13 cellular contexts compared by ENCODE assay signal in the genomic region with DNA sequence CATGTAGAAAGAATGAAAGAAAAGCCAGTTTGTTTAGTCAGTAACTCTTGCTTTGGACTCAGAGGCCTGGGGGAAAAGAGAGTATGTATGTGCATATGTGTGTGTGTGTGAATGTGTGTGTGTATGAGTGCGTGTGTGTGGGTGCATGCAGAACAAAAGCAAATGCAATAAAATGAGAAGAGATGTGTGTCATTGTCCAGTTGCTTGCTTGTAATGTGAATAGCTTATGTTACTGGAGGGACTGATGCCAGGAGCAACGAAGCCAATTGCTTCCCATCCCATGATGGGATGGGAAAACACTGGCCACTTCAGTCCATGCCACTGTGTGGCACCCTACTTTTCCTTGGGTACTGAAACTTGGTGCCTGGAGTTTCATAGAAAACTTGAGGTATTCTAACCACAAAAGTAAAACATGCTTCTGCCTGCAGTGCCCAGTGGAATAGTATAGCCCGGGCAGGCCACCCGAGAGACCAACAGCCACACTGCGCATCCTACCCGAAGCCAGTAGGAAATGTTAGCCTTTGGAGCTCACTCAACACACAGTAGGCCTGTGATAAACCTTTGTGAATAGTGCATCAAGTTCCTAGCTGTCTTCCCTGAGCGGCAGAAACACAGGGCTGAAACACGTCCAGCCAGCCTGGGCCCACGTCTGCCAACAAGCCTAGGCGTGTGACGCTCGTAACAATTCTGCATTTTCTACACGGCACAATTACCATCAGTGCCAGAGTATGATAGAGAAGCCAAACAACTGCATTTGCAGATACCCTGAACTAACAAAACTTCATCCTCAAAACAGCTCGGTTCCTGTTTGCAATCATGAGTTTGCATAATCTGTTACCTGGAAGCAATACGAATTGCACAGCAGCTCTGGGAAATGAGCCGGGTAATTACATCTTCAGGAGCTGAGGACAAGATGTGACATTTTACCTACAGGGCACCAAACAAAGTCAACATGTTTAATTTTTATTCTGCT.
DNase-seq lines count a peak whose midpoint lies in the region; ATAC-seq and TF ChIP-seq lines count a peak whose summit lies in the region.
"Had no signal": no experiment of that assay in that cellular context is flagged by ENCODE, and none has a peak within 500 bp of the region (broad histone marks: within the 10 kb centered on the region; RNA-seq: fewer than 3 reads in every experiment).

No MANE protein-coding gene starts in this region.

- H4K8ac ChIP-seq in trophoblast cell (ENCODE audit: low read depth, low read length) = no peak overlapping the region

- no peaks in the 10 kb centered on the region for H3K36me3 Mint-ChIP-seq in osteocyte (ENCODE audit: unreplicated experiment)
- H3K36me3 Mint-ChIP-seq: immature natural killer cell had no signal

- no peaks in the 10 kb centered on the region for H3K27me3 Mint-ChIP-seq in osteocyte (ENCODE audit: unreplicated experiment)

- TF ChIP-seq CTCF in epithelial cell of esophagus (IDR thresholded peaks at IDR 0.05; ENCODE audit: insufficient read depth, low read depth, low read length, missing control alignments) = no peak
- no peak for TF ChIP-seq CTCF in osteocyte (IDR thresholded peaks at IDR 0.05)

- DNase-seq in DMS153 treated with DMSO at 0.1 percent for 48 hours (lab: John Stamatoyannopoulos, UW; ENCODE audit: unreplicated experiment) (peak; percentile 16), NCI-H1694 (lab: John Stamatoyannopoulos, UW) (peak; percentile 8), epithelial cell of esophagus (ENCODE audit: low read depth) (peak; percentile 90), osteocyte (ENCODE audit: extremely low spot score, unreplicated experiment) (no peak), mucosa of gallbladder (ENCODE audit: low spot score) (no peak), trophoblast cell (no peak), 8988T (no peak)
- DNase-seq: immature natural killer cell; NCI-H1436 treated with DMSO at 0.1 percent for 48 hours; stimulated activated CD4-positive, alpha-beta T cell treated with anti-CD3 and anti-CD28 coated beads, Interleukin-4, amount 100 ng/mL, for 4 hours; stimulated activated naive CD4-positive, alpha-beta T cell had no signal

- H3K27ac Mint-ChIP-seq in osteocyte (ENCODE audit: unreplicated experiment) = peak overlapping the region; percentile 8
- H3K27ac Mint-ChIP-seq: immature natural killer cell had no signal

- no peak overlapping the region for H3K23ac ChIP-seq in trophoblast cell (ENCODE audit: low read length)

- H4K12ac ChIP-seq in trophoblast cell (ENCODE audit: low read depth, low read length) = no peak overlapping the region

- no peak overlapping the region for H3K27ac ChIP-seq in trophoblast cell (ENCODE audit: low read depth, low read length)

- no peaks in the 10 kb centered on the region for H3K4me1 ChIP-seq in trophoblast cell (ENCODE audit: control insufficient read depth in 1 of 2, insufficient read depth in 2 of 2, low read length in 2 of 2)
- H3K4me1 ChIP-seq: HAP-1 had no signal

- no peak overlapping the region for H3K4me2 ChIP-seq in trophoblast cell (ENCODE audit: low read length)

- H3K36me3 ChIP-seq in trophoblast cell (ENCODE audit: control insufficient read depth in 1 of 2, insufficient read depth in 2 of 2, low read length in 2 of 2) = no peaks in the 10 kb centered on the region
- H3K36me3 ChIP-seq: HAP-1 had no signal

- no peaks in the 10 kb centered on the region for H3K79me1 ChIP-seq in trophoblast cell (ENCODE audit: low read length)

- H3K4me3 Mint-ChIP-seq in osteocyte (ENCODE audit: unreplicated experiment) = no peak overlapping the region
- H3K4me3 Mint-ChIP-seq: immature natural killer cell had no signal

- no peak overlapping the region for H2BK12ac ChIP-seq in trophoblast cell (ENCODE audit: low read length)

- H3K4ac ChIP-seq in trophoblast cell (ENCODE audit: low read depth, low read length) = no peak overlapping the region

- no peaks in the 10 kb centered on the region for H3K79me2 ChIP-seq in trophoblast cell (ENCODE audit: control insufficient read depth, insufficient read depth, low read length, poor library complexity)

- H4K91ac ChIP-seq in trophoblast cell (ENCODE audit: low read depth, low read length) = no peak overlapping the region

- H3K18ac ChIP-seq in trophoblast cell (ENCODE audit: low read length) = no peak overlapping the region

- no peaks in the 10 kb centered on the region for H3K9me3 Mint-ChIP-seq in osteocyte (ENCODE audit: unreplicated experiment)
- H3K9me3 Mint-ChIP-seq: immature natural killer cell had no signal

- no peak overlapping the region for H3K9ac ChIP-seq in trophoblast cell (ENCODE audit: low read length)

- H3K27me3 ChIP-seq in trophoblast cell (ENCODE audit: insufficient read depth, low read length) = no peaks in the 10 kb centered on the region

- H2BK5ac ChIP-seq in trophoblast cell (ENCODE audit: low read depth, low read length, poor library complexity) = no peak overlapping the region

- WGBS in trophoblast cell (ENCODE audit: extremely low coverage, insufficient coverage, insufficient read length) = no CpG with 5 or more reads among the region's 16 CpGs

- H2BK120ac ChIP-seq in trophoblast cell (ENCODE audit: insufficient read depth, low read length, poor library complexity) = no peak overlapping the region

- no peak overlapping the region for H2AK5ac ChIP-seq in trophoblast cell (ENCODE audit: low read length)

- H3K4me3 ChIP-seq in epithelial cell of esophagus (ENCODE audit: low read length) = no peak overlapping the region
- H3K4me3 ChIP-seq in trophoblast cell (ENCODE audit: low read depth, low read length) = no peak overlapping the region
- H3K4me3 ChIP-seq: HAP-1 had no signal

- no peak for ATAC-seq in GM19324 (IDR thresholded peaks at IDR 0.05; ENCODE audit: low FRiP score, unreplicated experiment)

- no peak overlapping the region for H2AFZ ChIP-seq in trophoblast cell (ENCODE audit: insufficient read depth, low read length, poor library complexity)

- peaks cover 29% of the 10 kb centered on the region for H3K4me1 Mint-ChIP-seq in osteocyte (ENCODE audit: unreplicated experiment)
- H3K4me1 Mint-ChIP-seq: immature natural killer cell had no signal

- H3K14ac ChIP-seq in trophoblast cell (ENCODE audit: low read length) = no peak overlapping the region

- H3K9me3 ChIP-seq in trophoblast cell (ENCODE audit: insufficient read depth, low read depth, low read length) = peaks cover 1% of the 10 kb centered on the region
- H3K9me3 ChIP-seq: HAP-1 had no signal

Comparison
In these comparisons a context has a peak if more than half of its experiments do, and no peak if none do; other contexts are left out.
1. DNase-seq: peak in DMS153 treated with DMSO at 0.1 percent for 48 hours (single experiment), NCI-H1694 (single experiment) and epithelial cell of esophagus (single experiment); none in osteocyte (single experiment), mucosa of gallbladder (single experiment), trophoblast cell (0 of 2) and 8988T (single experiment).